In genomic region chr5:7857918-7858632, GRCh38 we compare ENCODE assay signal across 18 cellular contexts. TPM values are rescaled to one million over a fixed set of nuclear protein-coding genes. Genes with fewer than 3 reads are reported as not detected.
A peak's percentile ranks its signal among the peaks of the same experiment; 100 is the strongest.
DNase-seq lines count a peak whose midpoint lies in the region; ATAC-seq, FAIRE-seq and TF ChIP-seq lines count a peak whose summit lies in the region.
"Had no signal": no experiment of that assay in that cellular context is flagged by ENCODE, and none has a peak within 500 bp of the region (broad histone marks: within the 10 kb centered on the region; RNA-seq: fewer than 3 reads in every experiment).

No MANE protein-coding gene starts in this region.

- peak overlapping the region; percentile 80 for H3K27ac Mint-ChIP-seq in activated CD4-positive, alpha-beta T cell treated with anti-CD3 and anti-CD28 coated beads, Interleukin-2, amount 10 ng/mL, durations not matched to agents 24 days and 14 days

- BruUV-seq in mammary epithelial cell (replicated peaks; lab: Mats Ljungman, UMichigan): no TSS peak

- H3K9ac ChIP-seq in endocrine pancreas (ENCODE audit: control insufficient read depth, insufficient read depth, low read length): peak overlapping the region; percentile 33
- H3K9ac ChIP-seq in mammary epithelial cell (ENCODE audit: insufficient read depth, low read length): no peak overlapping the region

- peaks cover 9% of the 10 kb centered on the region for H3K27me3 Mint-ChIP-seq in activated CD4-positive, alpha-beta T cell treated with anti-CD3 and anti-CD28 coated beads, Interleukin-2, amount 10 ng/mL, durations not matched to agents 24 days and 14 days

- no peaks in the 10 kb centered on the region for H3K9me3 ChIP-seq in endocrine pancreas (ENCODE audit: control insufficient read depth, low read length)
- no peaks in the 10 kb centered on the region for H3K9me3 ChIP-seq in tibial nerve
- H3K9me3 ChIP-seq in mammary epithelial cell (replicated peaks; ENCODE audit: insufficient read depth, low read length): no peaks in the 10 kb centered on the region
- H3K9me3 ChIP-seq: lower lobe of right lung, vagina had no signal

- H3K4me1 Mint-ChIP-seq in activated CD4-positive, alpha-beta T cell treated with anti-CD3 and anti-CD28 coated beads, Interleukin-2, amount 10 ng/mL, durations not matched to agents 24 days and 14 days: peaks cover 22% of the 10 kb centered on the region

- no peak for TF ChIP-seq EP300 in tibial nerve (IDR thresholded peaks at IDR 0.05)

- intact Hi-C loops in activated CD4-positive, alpha-beta T cell treated with anti-CD3 and anti-CD28 coated beads, Interleukin-2, amount 10 ng/mL, durations not matched to agents 24 days and 14 days (cut with micrococcal nuclease): loop anchor here (1.0 to 10.0 kb wide), 4 partner anchors 10 to 1093 kb away; no protein-coding TSS in a partner anchor
- intact Hi-C loops in mammary epithelial cell (cut with micrococcal nuclease): loop anchor here (2.0 kb wide), 1 partner anchor 1093 kb away; no protein-coding TSS in a partner anchor

- DNase-seq in activated CD4-positive, alpha-beta T cell treated with anti-CD3 and anti-CD28 coated beads, Interleukin-2, amount 10 ng/mL, durations not matched to agents 24 days and 14 days: no peak
- DNase-seq in activated CD4-positive, alpha-beta T cell treated with anti-CD3 and anti-CD28 coated beads for 1 hour: no peak
- DNase-seq in H54 (ENCODE audit: insufficient read length, low spot score) (no peak), tibial nerve (ENCODE audit: low spot score in 2 of 2) (no peak), mammary epithelial cell (no peak)
- DNase-seq: activated CD4-positive, CD25-positive, alpha-beta regulatory T cell treated with anti-CD3 and anti-CD28 coated beads, Interleukin-2, amount 50 U/mL, for 72 hours; central memory CD4-positive, alpha-beta T cell; foreskin fibroblast; GDM1; lower lobe of right lung; NCI-H1436; NCI-H446 treated with DMSO at 0.1 percent for 48 hours; OCI-M1; retina had no signal

- H2AFZ ChIP-seq in mammary epithelial cell (ENCODE audit: low read depth, low read length): no peak overlapping the region

- H3K79me2 ChIP-seq in mammary epithelial cell (ENCODE audit: insufficient read depth, low read length): no peaks in the 10 kb centered on the region

- TF ChIP-seq CTCF in tibial nerve (IDR thresholded peaks at IDR 0.05) (no peak), mammary epithelial cell (conservative IDR thresholded peaks at IDR 0.05 in 1 of 2, IDR thresholded peaks at IDR 0.05 in 1 of 2; ENCODE audit: extremely low read depth in 1 of 2, insufficient read depth in 1 of 2, low read depth in 1 of 2, low read length in 2 of 2) (no peak)

- ATAC-seq in SK-N-SH treated with all-trans-retinoic acid at 6 μM for 48 hours (peak; percentile 35), GM21737 (IDR thresholded peaks at IDR 0.05; ENCODE audit: unreplicated experiment) (no peak)
- ATAC-seq: lower lobe of right lung had no signal

- 69 to 77% methylated on average over 9 of the region's 9 CpGs for WGBS in tibial nerve, 2 donors
- 80% methylated on average over 9 of the region's 9 CpGs for WGBS in mammary epithelial cell (ENCODE audit: low coverage, missing lambda C conversion rate)

- H3K27me3 ChIP-seq in endocrine pancreas (ENCODE audit: control insufficient read depth, insufficient read depth, low read length): no peaks in the 10 kb centered on the region
- no peaks in the 10 kb centered on the region for H3K27me3 ChIP-seq in tibial nerve
- H3K27me3 ChIP-seq in mammary epithelial cell (ENCODE audit: insufficient read depth, low read length): no peaks in the 10 kb centered on the region
- H3K27me3 ChIP-seq: vagina had no signal

- in situ Hi-C loops in mammary epithelial cell (cut with MboI; ENCODE audit: low sequenced_read_pairs in 2 of 2): loop anchor here in 1 of 2 donors (25.0 kb wide), 1 partner anchor 1096 kb away; no protein-coding TSS in a partner anchor

- FAIRE-seq in H54 (lab: Jason Lieb, UNC): peak; percentile 75

- TF ChIP-seq POLR2A in H54 (IDR thresholded peaks at IDR 0.05; ENCODE audit: low read depth, low read length) (no peak), tibial nerve (IDR thresholded peaks at IDR 0.05) (no peak)

- H3K27ac ChIP-seq in tibial nerve (no peak overlapping the region), mammary epithelial cell (ENCODE audit: insufficient read depth, low read depth, low read length) (no peak overlapping the region)
- H3K27ac ChIP-seq: lower lobe of right lung, vagina had no signal

- H4K20me1 ChIP-seq in mammary epithelial cell (ENCODE audit: insufficient read depth, low read length): no peaks in the 10 kb centered on the region

- no peak overlapping the region for H3K4me2 ChIP-seq in mammary epithelial cell (ENCODE audit: insufficient read depth, low read depth, low read length)

- peak overlapping the region; percentile 52 for H3K4me3 Mint-ChIP-seq in activated CD4-positive, alpha-beta T cell treated with anti-CD3 and anti-CD28 coated beads, Interleukin-2, amount 10 ng/mL, durations not matched to agents 24 days and 14 days

- H3K36me3 Mint-ChIP-seq in activated CD4-positive, alpha-beta T cell treated with anti-CD3 and anti-CD28 coated beads, Interleukin-2, amount 10 ng/mL, durations not matched to agents 24 days and 14 days (ENCODE audit: low read depth): peaks cover 31% of the 10 kb centered on the region

- no peaks in the 10 kb centered on the region for H3K9me3 Mint-ChIP-seq in activated CD4-positive, alpha-beta T cell treated with anti-CD3 and anti-CD28 coated beads, Interleukin-2, amount 10 ng/mL, durations not matched to agents 24 days and 14 days

- H3K36me3 ChIP-seq in endocrine pancreas (ENCODE audit: control insufficient read depth, insufficient read depth, low read length) (no peaks in the 10 kb centered on the region), tibial nerve (peaks cover 0 to 54% (median 0%) of the 10 kb centered on the region in 3 donors), mammary epithelial cell (ENCODE audit: insufficient read depth, low read length) (peaks cover 18% of the 10 kb centered on the region)

- dilution Hi-C loops in mammary epithelial cell (cut with HindIII; ENCODE audit: low sequenced_read_pairs): no loop called here

- CTCF ChIA-PET in mammary epithelial cell (lab: Charles Lee; ENCODE audit: low non-redundant PET): no interaction called here

- no peaks in the 10 kb centered on the region for H3K4me1 ChIP-seq in endocrine pancreas (ENCODE audit: control insufficient read depth, insufficient read depth, low read length)
- no peaks in the 10 kb centered on the region for H3K4me1 ChIP-seq in tibial nerve
- H3K4me1 ChIP-seq in mammary epithelial cell (ENCODE audit: insufficient read depth, low read length): no peaks in the 10 kb centered on the region
- H3K4me1 ChIP-seq: lower lobe of right lung, vagina had no signal

- H3K4me3 ChIP-seq in endocrine pancreas (ENCODE audit: control insufficient read depth, insufficient read depth, low read length) (peak overlapping the region; percentile 34), tibial nerve (no peak overlapping the region), mammary epithelial cell (replicated peaks in 1 of 3; ENCODE audit: insufficient read depth in 1 of 3, low read depth in 2 of 3, low read length in 3 of 3) (no peak overlapping the region)
- H3K4me3 ChIP-seq: lower lobe of right lung, vagina had no signal

TF ChIP-seq in SK-N-SH treated with all-trans-retinoic acid at 6 μM for 48 hours, 23 proteins besides CTCF, POLR2A, EP300 and RAD21 (continues in another document):
- TF ChIP-seq CREB5 (CRISPR knock-in tag; IDR thresholded peaks at IDR 0.05; ENCODE audit: low read depth) (no peak), RARB (CRISPR knock-in tag; IDR thresholded peaks at IDR 0.05) (no peak), GLIS3 (CRISPR knock-in tag; IDR thresholded peaks at IDR 0.05) (no peak), ESRRG (CRISPR knock-in tag; IDR thresholded peaks at IDR 0.05) (no peak), OSR1 (CRISPR knock-in tag; IDR thresholded peaks at IDR 0.05) (no peak), ZNF565 (CRISPR knock-in tag; conservative IDR thresholded peaks at IDR 0.05; ENCODE audit: low read depth) (no peak), CSDC2 (CRISPR knock-in tag; IDR thresholded peaks at IDR 0.05) (no peak), PPARA (CRISPR knock-in tag; IDR thresholded peaks at IDR 0.05; ENCODE audit: borderline replicate concordance) (no peak), ISL1 (CRISPR knock-in tag; IDR thresholded peaks at IDR 0.05) (no peak)

RNA-seq across cellular contexts. Expression of gene CFAP90, which starts 7.1 kb away (rescaled TPM):
- not detected in 2 replicates for total RNA-seq in activated CD4-positive, alpha-beta T cell treated with anti-CD3 and anti-CD28 coated beads, Interleukin-2, amount 10 ng/mL, durations not matched to agents 24 days and 14 days
- not detected for total RNA-seq in tibial nerve
- total RNA-seq in mammary epithelial cell: not detected
- 0.03 TPM for polyA plus RNA-seq in mammary epithelial cell
- not detected for polyA minus RNA-seq in mammary epithelial cell

RNA-seq across cellular contexts. Expression of gene FASTKD3, which starts 10.8 kb away (rescaled TPM):
- 17.7 and 18.3 TPM in 2 replicates for total RNA-seq in activated CD4-positive, alpha-beta T cell treated with anti-CD3 and anti-CD28 coated beads, Interleukin-2, amount 10 ng/mL, durations not matched to agents 24 days and 14 days
- total RNA-seq in tibial nerve: 10 to 100 TPM in 1 of 4 donors, 1 to 10 TPM in 3; 4.7 to 16.0 (median 8.2) TPM
- 10 to 100 TPM in 1 of 2 donors, 1 to 10 TPM in 1; 7.5 to 18.0 TPM for total RNA-seq in mammary epithelial cell
- 8.4 TPM for polyA plus RNA-seq in mammary epithelial cell
- polyA minus RNA-seq in mammary epithelial cell: 15.0 TPM

RNA-seq across cellular contexts. Expression of gene MTRR, which starts 10.9 kb away (rescaled TPM):
- 64.4 and 76.8 TPM in 2 replicates for total RNA-seq in activated CD4-positive, alpha-beta T cell treated with anti-CD3 and anti-CD28 coated beads, Interleukin-2, amount 10 ng/mL, durations not matched to agents 24 days and 14 days
- total RNA-seq in tibial nerve: 10 to 100 TPM; 34.3 to 48.0 (median 41.8) TPM
- total RNA-seq in mammary epithelial cell: 10 to 100 TPM; 36.3 to 52.9 TPM
- 39.0 TPM for polyA plus RNA-seq in mammary epithelial cell
- 121 TPM for polyA minus RNA-seq in mammary epithelial cell
